Comparison of ENCODE assay signal across 26 cellular contexts in genomic region chr3:8156138-8156537, GRCh38.
"Had no signal": no experiment of that assay in that cellular context is flagged by ENCODE, and none has a peak within 500 bp of the region (broad histone marks: within the 10 kb centered on the region; RNA-seq: fewer than 3 reads in every experiment).

No MANE protein-coding gene starts in this region.

- DNase-seq: colonic mucosa; cortex of kidney; effector CD8-positive, alpha-beta T cell; effector memory CD8-positive, alpha-beta T cell; endodermal cell; erythroblast; esophagus squamous epithelium; foreskin fibroblast; foreskin melanocyte; gastrocnemius medialis; glutamatergic neuron; head of caudate nucleus; heart right ventricle; hippocampal formation; left cardiac atrium; left lung; left ventricle myocardium superior; lower lobe of right lung; mesenchymal stem cell; midbrain; naive thymus-derived CD4-positive, alpha-beta T cell had no signal

- FAIRE-seq: endometrium, islet of Langerhans, keratinocyte had no signal

- H3K4me3 ChIP-seq: colonic mucosa, esophagus squamous epithelium, gastrocnemius medialis, heart right ventricle, left lung, lower lobe of right lung had no signal

- H3K4me1 ChIP-seq: colonic mucosa, gastrocnemius medialis, heart right ventricle, left lung, lower lobe of right lung had no signal

- H3K27ac ChIP-seq: colonic mucosa, epithelial cell of prostate, esophagus squamous epithelium, gastrocnemius medialis, heart right ventricle, left lung, lower lobe of right lung had no signal

- H3K9me3 ChIP-seq: colonic mucosa, esophagus squamous epithelium, gastrocnemius medialis, heart right ventricle, left lung, lower lobe of right lung had no signal

- ATAC-seq: effector memory CD8-positive, alpha-beta T cell; esophagus mucosa; gastrocnemius medialis; heart right ventricle; left cardiac atrium; left lung; left ventricle myocardium superior; lower lobe of right lung; naive thymus-derived CD4-positive, alpha-beta T cell had no signal

- H3K27me3 ChIP-seq: colonic mucosa, gastrocnemius medialis, heart right ventricle, left lung had no signal

- H3K36me3 ChIP-seq: colonic mucosa, esophagus squamous epithelium, gastrocnemius medialis, heart right ventricle, left lung, lower lobe of right lung had no signal
